ENCODE assay signal across 5 cellular contexts in genomic region chr15:34555162-34555561, GRCh38. TPM values are rescaled to one million over a fixed set of nuclear protein-coding genes. Genes with fewer than 3 reads are reported as not detected.
DNase-seq lines count a peak whose midpoint lies in the region; ATAC-seq, FAIRE-seq and TF ChIP-seq lines count a peak whose summit lies in the region.
"Not testable (repeated sequence)": the region's sequence is repeated elsewhere in the genome, so short reads cannot be mapped to it uniquely, and the experiment has no call there.

No MANE protein-coding gene starts in this region.

- not testable (repeated sequence) for H3K27me3 ChIP-seq in CD8-positive, alpha-beta T cell (ENCODE audit: insufficient read depth, low read length); endothelial cell of umbilical vein (ENCODE audit: control insufficient read depth in 2 of 2, insufficient read depth in 2 of 2, low read length in 2 of 2)

- not testable (repeated sequence) for H3K4me1 Mint-ChIP-seq in CD8-positive, alpha-beta T cell (ENCODE audit: low read depth); activated CD4-positive, alpha-beta T cell treated with anti-CD3 and anti-CD28 coated beads, Interleukin-2, amount 10 ng/mL, durations not matched to agents 24 days and 14 days; activated T-cell treated with anti-CD3 and anti-CD28 coated beads, Interleukin-2, amount 50 U/mL, for 72 hours (ENCODE audit: low read depth); stimulated activated effector memory CD8-positive, alpha-beta T cell treated with anti-CD3 and anti-CD28 coated beads, Interleukin-12 subunit alpha, Interleukin-12 subunit beta, amount 100 ng/mL, for 72 hours

- not testable (repeated sequence) for H3K4me1 ChIP-seq in CD8-positive, alpha-beta T cell (ENCODE audit: insufficient read depth, low read length); endothelial cell of umbilical vein (ENCODE audit: control insufficient read depth, extremely low read depth, insufficient read depth, low read length)

- not testable (repeated sequence) for H3K9me1 ChIP-seq in endothelial cell of umbilical vein (replicated peaks; ENCODE audit: control insufficient read depth, extremely low read depth, insufficient read depth, low read length)

- not testable (repeated sequence) for BruUV-seq in endothelial cell of umbilical vein (replicated peaks; lab: Mats Ljungman, UMichigan)

- FAIRE-seq in endothelial cell of umbilical vein (lab: Jason Lieb, UNC): peak; percentile 40

- not testable (repeated sequence) for H3K9ac ChIP-seq in endothelial cell of umbilical vein (replicated peaks; ENCODE audit: extremely low read depth, insufficient read depth, low read length)

- DNase-seq in CD8-positive, alpha-beta T cell: peak in 1 of 7 experiments; percentile 23
- DNase-seq in activated CD4-positive, alpha-beta T cell treated with anti-CD3 and anti-CD28 coated beads, Interleukin-2, amount 10 ng/mL, durations not matched to agents 24 days and 14 days: peak; percentile 53
- not testable (repeated sequence) for DNase-seq in activated T-cell treated with anti-CD3 and anti-CD28 coated beads, Interleukin-2, amount 50 U/mL, for 72 hours; endothelial cell of umbilical vein (ENCODE audit: low read depth, low spot score); stimulated activated effector memory CD8-positive, alpha-beta T cell treated with anti-CD3 and anti-CD28 coated beads, Interleukin-12 subunit alpha, Interleukin-12 subunit beta, amount 100 ng/mL, for 72 hours (ENCODE audit: low spot score in 2 of 2)

- ATAC-seq in CD8-positive, alpha-beta T cell: peak; percentile 88
- peak; percentile 43 to 56 for ATAC-seq in activated T-cell treated with anti-CD3 and anti-CD28 coated beads, Interleukin-2, amount 50 U/mL, for 72 hours (replicated peaks in 1 of 2)
- ATAC-seq in stimulated activated effector memory CD8-positive, alpha-beta T cell treated with anti-CD3 and anti-CD28 coated beads, Interleukin-12 subunit alpha, Interleukin-12 subunit beta, amount 100 ng/mL, for 72 hours: peak; percentile 46

- POLR2A ChIA-PET in CD8-positive, alpha-beta T cell (lab: Charles Lee); endothelial cell of umbilical vein (lab: Charles Lee): not testable (repeated sequence)

- not testable (repeated sequence) for H3K4me2 ChIP-seq in endothelial cell of umbilical vein (ENCODE audit: insufficient read depth, low read length)

- intact Hi-C loops in CD8-positive, alpha-beta T cell (cut with DNase I, micrococcal nuclease); activated CD4-positive, alpha-beta T cell treated with anti-CD3 and anti-CD28 coated beads, Interleukin-2, amount 10 ng/mL, durations not matched to agents 24 days and 14 days (cut with micrococcal nuclease); endothelial cell of umbilical vein (cut with micrococcal nuclease): not testable (repeated sequence)

- not testable (repeated sequence) for H3K4me3 Mint-ChIP-seq in CD8-positive, alpha-beta T cell; activated CD4-positive, alpha-beta T cell treated with anti-CD3 and anti-CD28 coated beads, Interleukin-2, amount 10 ng/mL, durations not matched to agents 24 days and 14 days; activated T-cell treated with anti-CD3 and anti-CD28 coated beads, Interleukin-2, amount 50 U/mL, for 72 hours; stimulated activated effector memory CD8-positive, alpha-beta T cell treated with anti-CD3 and anti-CD28 coated beads, Interleukin-12 subunit alpha, Interleukin-12 subunit beta, amount 100 ng/mL, for 72 hours

- not testable (repeated sequence) for H3K4me3 ChIP-seq in CD8-positive, alpha-beta T cell (ENCODE audit: low read depth, low read length); endothelial cell of umbilical vein (replicated peaks in 1 of 3; ENCODE audit: insufficient read depth in 1 of 3, low read depth in 1 of 3, low read length in 3 of 3)

- H3K79me2 ChIP-seq in endothelial cell of umbilical vein (ENCODE audit: control insufficient read depth, insufficient read depth, low read length): not testable (repeated sequence)

- H3K9me3 Mint-ChIP-seq in CD8-positive, alpha-beta T cell; activated CD4-positive, alpha-beta T cell treated with anti-CD3 and anti-CD28 coated beads, Interleukin-2, amount 10 ng/mL, durations not matched to agents 24 days and 14 days; activated T-cell treated with anti-CD3 and anti-CD28 coated beads, Interleukin-2, amount 50 U/mL, for 72 hours; stimulated activated effector memory CD8-positive, alpha-beta T cell treated with anti-CD3 and anti-CD28 coated beads, Interleukin-12 subunit alpha, Interleukin-12 subunit beta, amount 100 ng/mL, for 72 hours: not testable (repeated sequence)

- not testable (repeated sequence) for H3K9me3 ChIP-seq in CD8-positive, alpha-beta T cell (ENCODE audit: low read length); endothelial cell of umbilical vein (replicated peaks; ENCODE audit: control insufficient read depth, insufficient read depth, low read length)

- dilution Hi-C loops in endothelial cell of umbilical vein (cut with MboI; ENCODE audit: extremely low pct_ligation_motif_present, low sequenced_read_pairs): not testable (repeated sequence)

- not testable (repeated sequence) for H3K27ac Mint-ChIP-seq in CD8-positive, alpha-beta T cell; activated CD4-positive, alpha-beta T cell treated with anti-CD3 and anti-CD28 coated beads, Interleukin-2, amount 10 ng/mL, durations not matched to agents 24 days and 14 days; activated T-cell treated with anti-CD3 and anti-CD28 coated beads, Interleukin-2, amount 50 U/mL, for 72 hours; stimulated activated effector memory CD8-positive, alpha-beta T cell treated with anti-CD3 and anti-CD28 coated beads, Interleukin-12 subunit alpha, Interleukin-12 subunit beta, amount 100 ng/mL, for 72 hours

- CTCF ChIA-PET in CD8-positive, alpha-beta T cell (lab: Charles Lee); endothelial cell of umbilical vein (lab: Charles Lee): not testable (repeated sequence)

- not testable (repeated sequence) for TF ChIP-seq POLR2A in endothelial cell of umbilical vein (IDR thresholded peaks at IDR 0.05; ENCODE audit: low read depth, low read length)

- H4K20me1 ChIP-seq in endothelial cell of umbilical vein (replicated peaks; ENCODE audit: control insufficient read depth, extremely low read depth, insufficient read depth, low read length): not testable (repeated sequence)

- H3K36me3 Mint-ChIP-seq in CD8-positive, alpha-beta T cell; activated CD4-positive, alpha-beta T cell treated with anti-CD3 and anti-CD28 coated beads, Interleukin-2, amount 10 ng/mL, durations not matched to agents 24 days and 14 days (ENCODE audit: low read depth); activated T-cell treated with anti-CD3 and anti-CD28 coated beads, Interleukin-2, amount 50 U/mL, for 72 hours (ENCODE audit: insufficient read depth in 2 of 2); stimulated activated effector memory CD8-positive, alpha-beta T cell treated with anti-CD3 and anti-CD28 coated beads, Interleukin-12 subunit alpha, Interleukin-12 subunit beta, amount 100 ng/mL, for 72 hours: not testable (repeated sequence)

- not testable (repeated sequence) for H3K27me3 Mint-ChIP-seq in CD8-positive, alpha-beta T cell (ENCODE audit: low read depth); activated CD4-positive, alpha-beta T cell treated with anti-CD3 and anti-CD28 coated beads, Interleukin-2, amount 10 ng/mL, durations not matched to agents 24 days and 14 days; activated T-cell treated with anti-CD3 and anti-CD28 coated beads, Interleukin-2, amount 50 U/mL, for 72 hours (ENCODE audit: low read depth)

- not testable (repeated sequence) for H2AFZ ChIP-seq in endothelial cell of umbilical vein (ENCODE audit: low read depth, low read length)

- not testable (repeated sequence) for H3K27ac ChIP-seq in CD8-positive, alpha-beta T cell (ENCODE audit: low read depth, low read length); endothelial cell of umbilical vein (ENCODE audit: insufficient read depth, low read depth, low read length)

- not testable (repeated sequence) for TF ChIP-seq CTCF in CD8-positive, alpha-beta T cell (IDR thresholded peaks at IDR 0.05); endothelial cell of umbilical vein (IDR thresholded peaks at IDR 0.05; ENCODE audit: extremely low read depth in 1 of 2, insufficient read depth in 1 of 2, low read depth in 1 of 2, low read length in 2 of 2)

- not testable (repeated sequence) for H3K36me3 ChIP-seq in CD8-positive, alpha-beta T cell (ENCODE audit: insufficient read depth, low read length); endothelial cell of umbilical vein (ENCODE audit: control insufficient read depth in 2 of 2, extremely low read depth in 1 of 2, insufficient read depth in 2 of 2, low read length in 2 of 2)

RNA-seq across cellular contexts. Expression of gene GOLGA8B, which starts 28.3 kb away (rescaled TPM):
- 100 to 1,000 TPM; 303 to 342 TPM for total RNA-seq in CD8-positive, alpha-beta T cell
- total RNA-seq in activated CD4-positive, alpha-beta T cell treated with anti-CD3 and anti-CD28 coated beads, Interleukin-2, amount 10 ng/mL, durations not matched to agents 24 days and 14 days: 210 and 234 TPM in 2 replicates
- total RNA-seq in activated T-cell treated with anti-CD3 and anti-CD28 coated beads, Interleukin-2, amount 50 U/mL, for 72 hours: 100 to 1,000 TPM; 228 to 318 TPM
- 36.0 and 45.0 TPM in 2 replicates for total RNA-seq in endothelial cell of umbilical vein
- polyA plus RNA-seq in endothelial cell of umbilical vein: 22.1 and 30.9 TPM in 2 replicates
- 3.7 and 9.3 TPM in 2 replicates for polyA plus RNA-seq in endothelial cell of umbilical vein (2011; cell fraction: cytosol; rRNA removed)
- 399 and 417 TPM in 2 replicates for polyA plus RNA-seq in endothelial cell of umbilical vein (2011; cell fraction: nucleus; rRNA removed)
- polyA plus RNA-seq in endothelial cell of umbilical vein (2012): 21.3 and 31.3 TPM in 2 replicates
- 17.5 and 21.5 TPM in 2 replicates for polyA minus RNA-seq in endothelial cell of umbilical vein
- 9.1 TPM for polyA minus RNA-seq in endothelial cell of umbilical vein (2011; cell fraction: cytosol; rRNA and poly(A)+ RNA removed)
- 39.6 and 47.2 TPM in 2 replicates for polyA minus RNA-seq in endothelial cell of umbilical vein (2011; cell fraction: nucleus; rRNA and poly(A)+ RNA removed)
